ENCODE assay signal across 2 cellular contexts in the genomic region with DNA sequence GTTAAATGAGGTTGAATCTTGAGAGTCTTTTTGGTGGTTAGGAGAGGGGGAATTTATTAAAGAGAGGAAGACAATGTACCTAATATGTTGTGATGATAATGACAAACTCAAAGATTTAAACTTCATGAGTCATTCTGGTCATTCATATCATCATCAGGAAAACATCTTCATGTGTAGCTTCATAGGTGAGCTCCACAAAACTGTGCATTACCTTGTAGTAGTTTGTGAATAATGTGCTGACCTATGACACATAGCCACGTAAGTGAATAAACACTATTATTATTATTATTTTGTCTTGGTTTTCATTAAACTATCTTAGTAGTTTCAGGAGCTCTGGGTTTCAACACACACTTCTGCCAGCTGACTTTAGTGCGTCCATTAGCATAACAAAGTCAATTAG.
TF ChIP-seq lines count a peak whose summit lies in the region.

No MANE protein-coding gene starts in this region.

TF ChIP-seq in SK-N-SH, 30 proteins besides CTCF, POLR2A, EP300 and RAD21 (continued from another document):
- TF ChIP-seq, protein P1, sequence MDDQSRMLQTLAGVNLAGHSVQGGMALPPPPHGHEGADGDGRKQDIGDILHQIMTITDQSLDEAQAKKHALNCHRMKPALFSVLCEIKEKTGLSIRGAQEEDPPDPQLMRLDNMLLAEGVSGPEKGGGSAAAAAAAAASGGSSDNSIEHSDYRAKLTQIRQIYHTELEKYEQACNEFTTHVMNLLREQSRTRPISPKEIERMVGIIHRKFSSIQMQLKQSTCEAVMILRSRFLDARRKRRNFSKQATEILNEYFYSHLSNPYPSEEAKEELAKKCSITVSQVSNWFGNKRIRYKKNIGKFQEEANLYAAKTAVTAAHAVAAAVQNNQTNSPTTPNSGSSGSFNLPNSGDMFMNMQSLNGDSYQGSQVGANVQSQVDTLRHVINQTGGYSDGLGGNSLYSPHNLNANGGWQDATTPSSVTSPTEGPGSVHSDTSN (IDR thresholded peaks at IDR 0.05): no peak
- no peak for TF ChIP-seq GATA2 (CRISPR knock-in tag; IDR thresholded peaks at IDR 0.05)
- TF ChIP-seq TEAD4 (IDR thresholded peaks at IDR 0.05; ENCODE audit: borderline replicate concordance, insufficient read depth): no peak
- TF ChIP-seq, protein P2, sequence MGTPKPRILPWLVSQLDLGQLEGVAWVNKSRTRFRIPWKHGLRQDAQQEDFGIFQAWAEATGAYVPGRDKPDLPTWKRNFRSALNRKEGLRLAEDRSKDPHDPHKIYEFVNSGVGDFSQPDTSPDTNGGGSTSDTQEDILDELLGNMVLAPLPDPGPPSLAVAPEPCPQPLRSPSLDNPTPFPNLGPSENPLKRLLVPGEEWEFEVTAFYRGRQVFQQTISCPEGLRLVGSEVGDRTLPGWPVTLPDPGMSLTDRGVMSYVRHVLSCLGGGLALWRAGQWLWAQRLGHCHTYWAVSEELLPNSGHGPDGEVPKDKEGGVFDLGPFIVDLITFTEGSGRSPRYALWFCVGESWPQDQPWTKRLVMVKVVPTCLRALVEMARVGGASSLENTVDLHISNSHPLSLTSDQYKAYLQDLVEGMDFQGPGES (IDR thresholded peaks at IDR 0.05; ENCODE audit: low read depth, low read length): no peak
- TF ChIP-seq SIN3A (IDR thresholded peaks at IDR 0.05; ENCODE audit: borderline replicate concordance, low read depth, low read length): no peak
- no peak for TF ChIP-seq MEF2A (IDR thresholded peaks at IDR 0.05; ENCODE audit: borderline replicate concordance, low read depth)
- no peak for TF ChIP-seq NRF1 (IDR thresholded peaks at IDR 0.05; ENCODE audit: low read depth, low read length)
- TF ChIP-seq GABPA (IDR thresholded peaks at IDR 0.05; ENCODE audit: low read depth): no peak
- TF ChIP-seq, protein P3, sequence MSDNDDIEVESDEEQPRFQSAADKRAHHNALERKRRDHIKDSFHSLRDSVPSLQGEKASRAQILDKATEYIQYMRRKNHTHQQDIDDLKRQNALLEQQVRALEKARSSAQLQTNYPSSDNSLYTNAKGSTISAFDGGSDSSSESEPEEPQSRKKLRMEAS (IDR thresholded peaks at IDR 0.05; ENCODE audit: low read depth): no peak
- TF ChIP-seq MXI1 (IDR thresholded peaks at IDR 0.05; ENCODE audit: low read depth, low read length): no peak
- TF ChIP-seq RXRA (IDR thresholded peaks at IDR 0.05; ENCODE audit: borderline replicate concordance, low read depth): no peak

TF ChIP-seq in SK-N-SH treated with all-trans-retinoic acid at 6 μM for 48 hours, 23 proteins besides CTCF, POLR2A, EP300 and RAD21 (continued from another document):
- TF ChIP-seq, protein P4, sequence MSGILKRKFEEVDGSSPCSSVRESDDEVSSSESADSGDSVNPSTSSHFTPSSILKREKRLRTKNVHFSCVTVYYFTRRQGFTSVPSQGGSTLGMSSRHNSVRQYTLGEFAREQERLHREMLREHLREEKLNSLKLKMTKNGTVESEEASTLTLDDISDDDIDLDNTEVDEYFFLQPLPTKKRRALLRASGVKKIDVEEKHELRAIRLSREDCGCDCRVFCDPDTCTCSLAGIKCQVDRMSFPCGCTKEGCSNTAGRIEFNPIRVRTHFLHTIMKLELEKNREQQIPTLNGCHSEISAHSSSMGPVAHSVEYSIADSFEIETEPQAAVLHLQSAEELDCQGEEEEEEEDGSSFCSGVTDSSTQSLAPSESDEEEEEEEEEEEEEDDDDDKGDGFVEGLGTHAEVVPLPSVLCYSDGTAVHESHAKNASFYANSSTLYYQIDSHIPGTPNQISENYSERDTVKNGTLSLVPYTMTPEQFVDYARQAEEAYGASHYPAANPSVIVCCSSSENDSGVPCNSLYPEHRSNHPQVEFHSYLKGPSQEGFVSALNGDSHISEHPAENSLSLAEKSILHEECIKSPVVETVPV (CRISPR knock-in tag; IDR thresholded peaks at IDR 0.05): no peak
- TF ChIP-seq ZC3H10 (CRISPR knock-in tag; IDR thresholded peaks at IDR 0.05): no peak
